ENCODE assay signal across 12 cellular contexts in genomic region chr3:151850065-151850464, GRCh38. TPM values are rescaled to one million over a fixed set of nuclear protein-coding genes. Genes with fewer than 3 reads are reported as not detected.
"Had no signal": no experiment of that assay in that cellular context is flagged by ENCODE, and none has a peak within 500 bp of the region (broad histone marks: within the 10 kb centered on the region; RNA-seq: fewer than 3 reads in every experiment).

No MANE protein-coding gene starts in this region.

RNA-seq across cellular contexts. Expression of gene SUCNR1, which starts 23.4 kb away (rescaled TPM):
- total RNA-seq: lung microvascular endothelial cell, mammary epithelial cell, myocyte had no signal
- polyA plus RNA-seq: keratinocyte; mammary epithelial cell; naive thymus-derived CD4-positive, alpha-beta T cell had no signal

RNA-seq across cellular contexts. Expression of gene AADAC, which starts 36.1 kb away (rescaled TPM):
- total RNA-seq: kidney; kidney epithelial cell; left colon; left ventricle myocardium inferior; mammary epithelial cell; mesothelial cell of epicardium; mononuclear cell; myocyte; naive thymus-derived CD4-positive, alpha-beta T cell had no signal
- polyA plus RNA-seq: immature natural killer cell; mammary epithelial cell; naive thymus-derived CD4-positive, alpha-beta T cell had no signal
